In the genomic region with DNA sequence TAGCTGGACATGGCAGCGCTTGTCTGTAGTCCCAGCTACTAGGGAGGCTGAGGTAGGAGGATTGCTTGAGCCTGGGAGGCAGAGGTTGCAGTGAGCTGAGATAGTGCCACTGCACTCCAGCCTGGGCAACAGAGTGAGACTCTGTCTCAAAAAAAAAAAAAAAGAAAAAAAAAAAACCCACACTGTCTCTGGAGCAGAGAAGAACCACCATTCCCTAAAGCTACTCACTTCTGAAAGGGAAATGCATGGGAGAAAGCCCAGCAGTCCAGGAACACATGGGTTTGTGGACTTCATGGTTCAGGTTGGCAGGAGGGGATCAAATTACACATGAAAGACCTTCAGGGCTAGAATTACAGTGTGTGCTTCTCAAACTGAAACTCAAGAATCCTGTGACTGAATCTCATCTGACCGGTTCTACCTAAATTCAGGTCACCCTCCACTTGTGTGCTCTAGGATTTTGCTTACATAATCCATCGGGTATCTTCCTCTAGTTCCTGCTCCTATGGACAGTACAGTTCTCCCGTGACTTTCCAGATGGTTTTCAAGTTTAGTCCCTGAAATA, we compare ENCODE assay signal across 15 cellular contexts. TPM values are rescaled to one million over a fixed set of nuclear protein-coding genes. Genes with fewer than 3 reads are reported as not detected.
DNase-seq lines count a peak whose midpoint lies in the region; ATAC-seq and TF ChIP-seq lines count a peak whose summit lies in the region.
"Had no signal": no experiment of that assay in that cellular context is flagged by ENCODE, and none has a peak within 500 bp of the region (broad histone marks: within the 10 kb centered on the region; RNA-seq: fewer than 3 reads in every experiment).

No MANE protein-coding gene starts in this region.

- peak; percentile 47 for ATAC-seq in HG02610 (IDR thresholded peaks at IDR 0.05; ENCODE audit: unreplicated experiment)
- ATAC-seq in T-helper 17 cell = no peak
- no peak for ATAC-seq in HG02759 (IDR thresholded peaks at IDR 0.05; ENCODE audit: unreplicated experiment)
- no peak for ATAC-seq in HG03175 (IDR thresholded peaks at IDR 0.05; ENCODE audit: unreplicated experiment)
- ATAC-seq: gastroesophageal sphincter had no signal

- H3K27me3 Mint-ChIP-seq in T-helper 17 cell = no peaks in the 10 kb centered on the region

- H3K9me3 ChIP-seq in T-helper 17 cell (ENCODE audit: control insufficient read depth, low read length, poor library complexity, severe bottlenecking) = no peaks in the 10 kb centered on the region
- H3K9me3 ChIP-seq: gastroesophageal sphincter, uterus had no signal

- DNase-seq in T-helper 17 cell = no peak
- peak; percentile 39 for DNase-seq in iris pigment epithelial cell (ENCODE audit: low read depth)
- no peak for DNase-seq in head of caudate nucleus
- DNase-seq in stimulated activated CD4-positive, alpha-beta T cell treated with anti-CD3 and anti-CD28 coated beads, Interleukin-2, amount 100 ng/mL, for 24 hours = no peak
- DNase-seq: activated T-cell treated with anti-CD3 and anti-CD28 coated beads for 4 hours; DND-41; GOT3; NK-92 treated with Interleukin-12 subunit alpha and Interleukin-12 subunit beta, amount 100 ng/mL, for 24 hours; uterus had no signal

- peaks cover 22% of the 10 kb centered on the region for H3K36me3 Mint-ChIP-seq in T-helper 17 cell (ENCODE audit: low read depth)

- peak overlapping the region; percentile 98 for H3K27ac ChIP-seq in C4-2B
- H3K27ac ChIP-seq: gastroesophageal sphincter, uterus had no signal

- no peak for TF ChIP-seq CTCF in C4-2B (conservative IDR thresholded peaks at IDR 0.05)

- intact Hi-C loops in head of caudate nucleus (cut with DNase I) = no loop called here

- peak overlapping the region; percentile 94 for H3K27ac Mint-ChIP-seq in T-helper 17 cell

- H3K4me1 Mint-ChIP-seq in T-helper 17 cell = peaks cover 25% of the 10 kb centered on the region

- H3K4me3 Mint-ChIP-seq in T-helper 17 cell = no peak overlapping the region

RNA-seq across cellular contexts. Expression of a gene that starts 30.2 kb away (rescaled TPM):
- not detected for total RNA-seq in T-helper 17 cell
- total RNA-seq: gastroesophageal sphincter, skeletal muscle tissue had no signal

RNA-seq across cellular contexts. Expression of a gene that starts 46.9 kb away (rescaled TPM):
- 100 to 1,000 TPM; 485 to 528 TPM for total RNA-seq in T-helper 17 cell
